ENCODE assay signal across 14 cellular contexts in the genomic region with DNA sequence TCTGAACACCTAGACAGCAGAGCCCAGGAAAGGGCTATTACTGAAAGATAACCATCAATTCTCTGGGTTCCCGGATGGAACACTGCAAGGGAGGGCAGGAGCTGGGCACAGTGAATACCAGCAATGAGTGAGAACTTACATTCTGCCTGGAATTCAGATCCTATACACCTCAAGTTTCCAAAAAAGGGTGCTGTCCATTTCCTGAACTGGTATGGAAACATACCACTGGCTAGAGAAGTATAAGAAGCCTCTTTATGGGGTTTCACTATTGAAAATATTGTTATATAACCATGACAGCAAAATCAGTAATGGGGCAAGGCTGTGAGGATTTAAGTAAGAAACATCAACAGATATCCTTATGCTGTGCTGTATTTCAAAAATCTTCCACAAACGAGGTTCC. TPM values are rescaled to one million over a fixed set of nuclear protein-coding genes. Genes with fewer than 3 reads are reported as not detected.
DNase-seq lines count a peak whose midpoint lies in the region; ATAC-seq and TF ChIP-seq lines count a peak whose summit lies in the region.
"Had no signal": no experiment of that assay in that cellular context is flagged by ENCODE, and none has a peak within 500 bp of the region (broad histone marks: within the 10 kb centered on the region; RNA-seq: fewer than 3 reads in every experiment).

No MANE protein-coding gene starts in this region.

- H3K4me1 ChIP-seq in breast epithelium (no peaks in the 10 kb centered on the region), neural progenitor cell (peaks cover 27% of the 10 kb centered on the region), thyroid gland (peaks cover 21 to 22% of the 10 kb centered on the region in 2 donors)

- H4K20me1 ChIP-seq in neural progenitor cell (ENCODE audit: low read depth), result no peaks in the 10 kb centered on the region

- peak overlapping the region; percentile 24 for H3K4me2 ChIP-seq in neural progenitor cell
- H3K4me2 ChIP-seq: BLaER1 treated with 17β-estradiol and CSF1 and Interleukin-3, amounts not matched to agents 10 nM and 100 nM had no signal

- H3K9ac ChIP-seq in neural progenitor cell, result no peak overlapping the region
- H3K9ac ChIP-seq: BLaER1 treated with 17β-estradiol and CSF1 and Interleukin-3, amounts not matched to agents 10 nM and 100 nM had no signal

- DNase-seq in T47D (ENCODE audit: low read depth in 1 of 2, low spot score in 1 of 2), result peak; percentile 33 to 42
- DNase-seq in breast epithelium (ENCODE audit: low spot score in 2 of 2), result no peak
- no peak for DNase-seq in WERI-Rb-1
- no peak for DNase-seq in neural progenitor cell (ENCODE audit: low spot score)
- DNase-seq in thyroid gland, result no peak
- DNase-seq in activated CD4-positive, alpha-beta T cell treated with anti-CD3 and anti-CD28 coated beads, Interleukin-2, amount 50 U/mL, for 4 hours, result no peak
- DNase-seq: ACHN; CD4-positive, CD25-positive, alpha-beta regulatory T cell; DMS53; GF-D8; HCEC 1CT; HFFc6 had no signal

- ATAC-seq in HG03521 (IDR thresholded peaks at IDR 0.05; ENCODE audit: unreplicated experiment), result no peak

- H3K9me3 Mint-ChIP-seq in neural progenitor cell, result no peaks in the 10 kb centered on the region
- H3K9me3 Mint-ChIP-seq: CD4-positive, CD25-positive, alpha-beta regulatory T cell; HFFc6 had no signal

- H3K27me3 ChIP-seq in breast epithelium, result no peaks in the 10 kb centered on the region
- H3K27me3 ChIP-seq in WERI-Rb-1 (ENCODE audit: insufficient read depth, low read depth, severe bottlenecking), result no peaks in the 10 kb centered on the region
- H3K27me3 ChIP-seq in neural progenitor cell, result no peaks in the 10 kb centered on the region
- H3K27me3 ChIP-seq in thyroid gland, result no peaks in the 10 kb centered on the region

- intact Hi-C loops in breast epithelium (cut with DNase I; ENCODE audit: low total_unique reads) (loop anchor here (5.0 kb wide), 1 partner anchor 173 kb away; no protein-coding TSS in a partner anchor), thyroid gland (cut with DNase I) (loop anchor here (5.0 kb wide), 1 partner anchor 38 kb away; no protein-coding TSS in a partner anchor)

- no peak for TF ChIP-seq CTCF in breast epithelium (IDR thresholded peaks at IDR 0.05)
- TF ChIP-seq CTCF in WERI-Rb-1 (IDR thresholded peaks at IDR 0.05; ENCODE audit: low read depth, low read length), result no peak
- no peak for TF ChIP-seq CTCF in neural progenitor cell (IDR thresholded peaks at IDR 0.05)
- TF ChIP-seq CTCF in thyroid gland (IDR thresholded peaks at IDR 0.05), result no peak

- H3K36me3 ChIP-seq in breast epithelium (no peaks in the 10 kb centered on the region), WERI-Rb-1 (peaks cover 40% of the 10 kb centered on the region), neural progenitor cell (no peaks in the 10 kb centered on the region), thyroid gland (peaks cover 0 to 11% of the 10 kb centered on the region in 2 donors)
- H3K36me3 ChIP-seq: BLaER1 treated with 17β-estradiol and CSF1 and Interleukin-3, amounts not matched to agents 10 nM and 100 nM had no signal

- WGBS in thyroid gland, 2 donors, result 76 to 84% methylated on average over 2 of the region's 2 CpGs

- H3K36me3 Mint-ChIP-seq in neural progenitor cell, result peaks cover 23% of the 10 kb centered on the region
- H3K36me3 Mint-ChIP-seq: CD4-positive, CD25-positive, alpha-beta regulatory T cell had no signal

- H3K27ac ChIP-seq in breast epithelium, result peak overlapping the region in 1 of 2 donors; percentile 4
- H3K27ac ChIP-seq in WERI-Rb-1, result peak overlapping the region; percentile 22
- no peak overlapping the region for H3K27ac ChIP-seq in neural progenitor cell
- H3K27ac ChIP-seq in thyroid gland, result peak overlapping the region in 2 of 3 donors; percentile 15 to 58
- H3K27ac ChIP-seq: BLaER1 treated with 17β-estradiol and CSF1 and Interleukin-3, amounts not matched to agents 10 nM and 100 nM had no signal

- TF ChIP-seq POLR2A in breast epithelium (IDR thresholded peaks at IDR 0.05), result no peak
- TF ChIP-seq POLR2A in thyroid gland (IDR thresholded peaks at IDR 0.05), result no peak

- no peak overlapping the region for H2AFZ ChIP-seq in neural progenitor cell (replicated peaks)

- H3F3A ChIP-seq in neural progenitor cell (ENCODE audit: low read depth), result no peaks in the 10 kb centered on the region

- H3K4me1 Mint-ChIP-seq in neural progenitor cell, result peaks cover 40% of the 10 kb centered on the region

- in situ Hi-C loops in T47D (cut with HindIII; ENCODE audit: low pct_unique_long_range_greater_than_20kb, low sequenced_read_pairs), result no loop called here

- no peak overlapping the region for H3K27ac Mint-ChIP-seq in neural progenitor cell
- H3K27ac Mint-ChIP-seq: CD4-positive, CD25-positive, alpha-beta regulatory T cell; HFFc6 had no signal

- peaks cover 3% of the 10 kb centered on the region for H3K27me3 Mint-ChIP-seq in neural progenitor cell (ENCODE audit: insufficient read depth, low read depth)

- no peak overlapping the region for H3K4me3 ChIP-seq in breast epithelium
- no peak overlapping the region for H3K4me3 ChIP-seq in WERI-Rb-1 (ENCODE audit: low read depth, low read length)
- no peak overlapping the region for H3K4me3 ChIP-seq in neural progenitor cell
- H3K4me3 ChIP-seq in thyroid gland (replicated peaks in 1 of 3), result no peak overlapping the region
- H3K4me3 ChIP-seq: BLaER1 treated with 17β-estradiol and CSF1 and Interleukin-3, amounts not matched to agents 10 nM and 100 nM had no signal

- no peaks in the 10 kb centered on the region for H3K9me3 ChIP-seq in breast epithelium
- H3K9me3 ChIP-seq in WERI-Rb-1 (ENCODE audit: severe bottlenecking), result no peaks in the 10 kb centered on the region
- H3K9me3 ChIP-seq in neural progenitor cell (ENCODE audit: low read depth), result no peaks in the 10 kb centered on the region
- H3K9me3 ChIP-seq in thyroid gland, result no peaks in the 10 kb centered on the region
- H3K9me3 ChIP-seq: BLaER1 treated with 17β-estradiol and CSF1 and Interleukin-3, amounts not matched to agents 10 nM and 100 nM had no signal

- no peak overlapping the region for H3K4me3 Mint-ChIP-seq in neural progenitor cell
- H3K4me3 Mint-ChIP-seq: CD4-positive, CD25-positive, alpha-beta regulatory T cell; HFFc6 had no signal

- H3K79me2 ChIP-seq in neural progenitor cell (ENCODE audit: low read depth), result no peaks in the 10 kb centered on the region

RNA-seq across cellular contexts. Expression of a gene that starts 53.2 kb away (rescaled TPM):
- 10 to 100 TPM; 27.5 to 33.3 (median 29.7) TPM for total RNA-seq in breast epithelium
- 40.5 and 63.1 TPM in 2 replicates for total RNA-seq in neural progenitor cell (ENCODE audit: low replicate concordance)
- total RNA-seq in thyroid gland, result 10 to 100 TPM; 31.4 to 51.7 (median 39.7) TPM

Comparison
In these comparisons a context has a peak if more than half of its experiments do, and no peak if none do; other contexts are left out.
1. DNase-seq: peak in T47D (2 of 2); none in breast epithelium (0 of 2), WERI-Rb-1 (single experiment), neural progenitor cell (single experiment), thyroid gland (0 of 2) and activated CD4-positive, alpha-beta T cell treated with anti-CD3 and anti-CD28 coated beads, Interleukin-2, amount 50 U/mL, for 4 hours (0 of 2).